33 cellular contexts compared by ENCODE assay signal in the genomic region with DNA sequence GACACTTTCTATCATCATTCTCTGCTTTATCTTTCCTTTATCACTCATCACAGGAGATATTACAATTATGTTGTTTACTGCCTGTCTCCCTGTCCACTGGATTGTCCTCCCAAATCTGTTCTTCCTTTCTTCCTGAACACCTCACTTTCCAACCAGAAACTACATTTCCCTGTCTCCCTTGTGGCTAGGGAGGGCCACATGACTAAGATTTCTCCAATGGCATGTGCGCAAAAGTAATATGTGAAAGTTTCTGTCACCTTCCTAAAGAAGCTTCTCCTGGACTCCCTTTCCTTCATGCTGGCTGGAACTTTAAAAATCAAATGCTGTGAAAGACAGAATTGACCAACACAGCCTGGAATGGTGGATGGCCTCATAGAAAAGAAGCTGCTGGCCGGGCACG. TPM values are rescaled to one million over a fixed set of nuclear protein-coding genes. Genes with fewer than 3 reads are reported as not detected.
"Had no signal": no experiment of that assay in that cellular context is flagged by ENCODE, and none has a peak within 500 bp of the region (broad histone marks: within the 10 kb centered on the region; RNA-seq: fewer than 3 reads in every experiment).

No MANE protein-coding gene starts in this region.

- H3K4me1 ChIP-seq: lower lobe of right lung, right atrium auricular region, tibial nerve, uterus had no signal

- H3K9me3 ChIP-seq: heart right ventricle, lower lobe of right lung, ovary, right atrium auricular region, right lobe of liver, tibial nerve, uterus had no signal

- H3K27ac Mint-ChIP-seq: nephron; progenitor cell of endocrine pancreas; stimulated activated memory B cell treated with anti-CD40 and anti-IgM and Interleukin-4, amounts not matched to agents 10 μg/mL and 1 μg/mL and 100 μg/mL, for 72 hours; type B pancreatic cell had no signal

- ATAC-seq: heart right ventricle; left cardiac atrium; left lobe of liver; left ventricle myocardium superior; lower lobe of right lung; naive thymus-derived CD8-positive, alpha-beta T cell; right lobe of liver; stimulated activated memory B cell treated with anti-CD40 and anti-IgM and Interleukin-4, amounts not matched to agents 10 μg/mL and 1 μg/mL and 100 μg/mL, for 72 hours had no signal

- DNase-seq: heart right ventricle; kidney glomerular epithelial cell; left cardiac atrium; left ventricle myocardium superior; lower lobe of right lung; mammary epithelial cell; mesenchymal stem cell; naive thymus-derived CD8-positive, alpha-beta T cell; ovary; right lobe of liver; stimulated activated CD4-positive, alpha-beta T cell treated with anti-CD3 and anti-CD28 coated beads, Interleukin-1b, Interleukin-23, amount 100 ng/mL, for 48 hours; stimulated activated CD4-positive, alpha-beta T cell treated with anti-CD3 and anti-CD28 coated beads, Interleukin-2, amount 100 ng/mL, for 48 hours; stimulated activated CD4-positive, alpha-beta T cell treated with anti-CD3 and anti-CD28 coated beads, Interleukin-4, amount 100 ng/mL, for 4 hours; stimulated activated CD8-positive, alpha-beta memory T cell treated with anti-CD3 and anti-CD28 coated beads, Interleukin-4, amount 100 ng/mL, for 48 hours; stimulated activated naive CD4-positive, alpha-beta T cell treated with Interleukin-2 at 50 U/mL for 16 hours; uterus had no signal

- H3K36me3 ChIP-seq: heart right ventricle, lower lobe of right lung, ovary, right atrium auricular region, right lobe of liver, tibial nerve, uterus had no signal

- H3K4me1 Mint-ChIP-seq: nephron had no signal

- H3K4me3 ChIP-seq: heart right ventricle, hepatocyte, lower lobe of right lung, ovary, right atrium auricular region, right lobe of liver, smooth muscle cell, tibial nerve, uterus had no signal

- H3K27me3 Mint-ChIP-seq: naive thymus-derived CD8-positive, alpha-beta T cell; progenitor cell of endocrine pancreas; stimulated activated memory B cell treated with anti-CD40 and anti-IgM and Interleukin-4, amounts not matched to agents 10 μg/mL and 1 μg/mL and 100 μg/mL, for 72 hours; type B pancreatic cell had no signal

- H3K27ac ChIP-seq: heart right ventricle, hepatocyte, lower lobe of right lung, ovary, right atrium auricular region, right lobe of liver, tibial nerve, uterus had no signal

- H3K4me3 Mint-ChIP-seq: nephron; stimulated activated memory B cell treated with anti-CD40 and anti-IgM and Interleukin-4, amounts not matched to agents 10 μg/mL and 1 μg/mL and 100 μg/mL, for 72 hours; type B pancreatic cell had no signal

- H3K9me3 Mint-ChIP-seq: naive thymus-derived CD8-positive, alpha-beta T cell; nephron; stimulated activated memory B cell treated with anti-CD40 and anti-IgM and Interleukin-4, amounts not matched to agents 10 μg/mL and 1 μg/mL and 100 μg/mL, for 72 hours; type B pancreatic cell had no signal

- H3K27me3 ChIP-seq: heart right ventricle, hepatocyte, ovary, right atrium auricular region, right lobe of liver, tibial nerve, uterus had no signal

RNA-seq across cellular contexts. Expression of a gene that starts 58.2 kb away (rescaled TPM):
- total RNA-seq: heart right ventricle; hepatocyte; left cardiac atrium; left lobe of liver; left ventricle myocardium superior; lower lobe of right lung; mammary epithelial cell; mucosa of gallbladder; naive thymus-derived CD8-positive, alpha-beta T cell; omental fat pad; ovary; progenitor cell of endocrine pancreas; pulmonary artery endothelial cell; renal cortical epithelial cell; right atrium auricular region; skeletal muscle tissue; smooth muscle cell; subcutaneous adipose tissue; temporal lobe; tibial nerve; ureter; uterus had no signal
